Comparison of ENCODE assay signal across 8 cellular contexts in the genomic region with DNA sequence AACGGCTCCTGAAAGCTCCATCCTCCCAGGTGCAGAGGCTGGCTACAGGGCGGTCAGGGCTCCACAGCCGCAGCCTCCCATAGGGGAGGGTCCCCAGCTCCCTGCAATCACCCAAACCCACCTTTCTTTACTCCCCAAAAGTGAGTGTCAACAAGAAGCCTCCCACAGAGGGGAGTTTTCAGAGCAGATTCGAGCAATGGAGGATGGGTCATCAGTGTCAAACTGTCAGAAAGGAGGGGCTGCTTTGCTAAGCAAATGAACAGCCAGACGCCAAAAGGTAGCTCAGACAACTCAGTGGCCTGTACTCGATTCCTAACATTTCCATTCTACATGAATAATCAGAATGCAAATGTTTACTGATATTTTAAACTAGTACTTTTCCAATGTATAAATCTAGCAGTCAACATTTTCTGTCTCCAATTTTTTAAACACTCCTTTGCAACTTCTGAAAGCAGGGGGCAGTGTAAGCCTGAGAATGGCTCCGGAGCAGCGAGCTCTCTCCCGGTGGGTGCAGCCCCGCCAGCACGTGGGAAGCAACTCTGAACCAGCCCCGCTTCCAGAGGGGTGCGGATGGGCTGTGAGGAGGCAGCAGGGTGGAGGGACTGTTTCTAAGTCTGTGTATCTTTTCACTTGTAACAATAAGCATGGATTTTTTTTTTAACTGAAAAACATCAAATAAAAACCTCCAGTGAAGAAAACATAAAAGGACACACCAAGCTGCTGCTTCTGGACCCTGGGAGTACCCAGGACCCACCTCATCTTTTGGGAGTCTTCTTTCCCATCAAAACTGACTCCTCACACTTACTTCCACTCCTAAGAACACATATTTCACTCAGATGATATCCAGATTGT. TPM values are rescaled to one million over a fixed set of nuclear protein-coding genes. Genes with fewer than 3 reads are reported as not detected.
DNase-seq lines count a peak whose midpoint lies in the region; ATAC-seq and TF ChIP-seq lines count a peak whose summit lies in the region.

No MANE protein-coding gene starts in this region.

- ATAC-seq in activated naive CD4-positive, alpha-beta T cell treated with anti-CD3 and anti-CD28 coated beads, Interleukin-2, amount 50 U/mL, for 72 hours = peak; percentile 78 to 83
- ATAC-seq in GM18858 (IDR thresholded peaks at IDR 0.05; ENCODE audit: unreplicated experiment) = no peak
- no peak for ATAC-seq in GM18873 (IDR thresholded peaks at IDR 0.05; ENCODE audit: low FRiP score, unreplicated experiment)

- POLR2A ChIA-PET in CD8-positive, alpha-beta memory T cell (lab: Charles Lee) = interaction anchor here (1.0 to 1.1 kb wide), 2 partner anchors 56 to 134 kb away, joined by 3 read pairs; no protein-coding TSS in a partner anchor

- H3K27ac Mint-ChIP-seq in CD8-positive, alpha-beta memory T cell = peak overlapping the region in 4 of 8 donors; percentile 12 to 58 (median 30)
- H3K27ac Mint-ChIP-seq in activated naive CD4-positive, alpha-beta T cell treated with anti-CD3 and anti-CD28 coated beads, Interleukin-2, amount 50 U/mL, for 72 hours = peak overlapping the region; percentile 7 to 37
- peak overlapping the region; percentile 34 for H3K27ac Mint-ChIP-seq in progenitor cell of endocrine pancreas

- H3K36me3 ChIP-seq in CD8-positive, alpha-beta memory T cell (ENCODE audit: insufficient read depth, low read length) = peaks cover 12% of the 10 kb centered on the region

- no peak overlapping the region for H3K4me3 ChIP-seq in CD8-positive, alpha-beta memory T cell (ENCODE audit: low read length)

- peaks cover 4% of the 10 kb centered on the region for H3K4me1 ChIP-seq in CD8-positive, alpha-beta memory T cell (ENCODE audit: insufficient read depth, low read length)

- H3K9me3 Mint-ChIP-seq in CD8-positive, alpha-beta memory T cell = no peaks in the 10 kb centered on the region
- H3K9me3 Mint-ChIP-seq in activated naive CD4-positive, alpha-beta T cell treated with anti-CD3 and anti-CD28 coated beads, Interleukin-2, amount 50 U/mL, for 72 hours = no peaks in the 10 kb centered on the region
- H3K9me3 Mint-ChIP-seq in progenitor cell of endocrine pancreas (ENCODE audit: low read depth) = no peaks in the 10 kb centered on the region

- H3K4me3 Mint-ChIP-seq in CD8-positive, alpha-beta memory T cell = no peak overlapping the region
- no peak overlapping the region for H3K4me3 Mint-ChIP-seq in progenitor cell of endocrine pancreas (ENCODE audit: low read depth)

- H3K36me3 Mint-ChIP-seq in CD8-positive, alpha-beta memory T cell = peaks cover 0 to 74% (median 8%) of the 10 kb centered on the region in 3 donors
- peaks cover 0 to 8% of the 10 kb centered on the region in 2 donors for H3K36me3 Mint-ChIP-seq in activated naive CD4-positive, alpha-beta T cell treated with anti-CD3 and anti-CD28 coated beads, Interleukin-2, amount 50 U/mL, for 72 hours
- peaks cover 18% of the 10 kb centered on the region for H3K36me3 Mint-ChIP-seq in progenitor cell of endocrine pancreas (ENCODE audit: insufficient read depth)

- H3K27ac ChIP-seq in CD8-positive, alpha-beta memory T cell (ENCODE audit: low read depth, low read length) = no peak overlapping the region

- CTCF ChIA-PET in CD8-positive, alpha-beta memory T cell (lab: Charles Lee) = interaction anchor here (0.9 to 4.0 kb wide), 16 partner anchors 15 to 399 kb away, joined by 3 to 60 read pairs (median 5); a partner anchor contains a TSS

- peak; percentile 45 to 80 (median 56) for DNase-seq in CD8-positive, alpha-beta memory T cell
- DNase-seq in HPDE6-E6E7 (ENCODE audit: extremely low spot score) (peak; percentile 76), SK-N-DZ (ENCODE audit: low spot score) (peak; percentile 64), glomerular visceral epithelial cell (ENCODE audit: extremely low spot score) (peak; percentile 55), progenitor cell of endocrine pancreas (ENCODE audit: low spot score, unreplicated experiment) (peak; percentile 38)
- peak in 1 of 2 donors; percentile 65 for DNase-seq in activated naive CD4-positive, alpha-beta T cell treated with anti-CD3 and anti-CD28 coated beads, Interleukin-2, amount 50 U/mL, for 72 hours (ENCODE audit: low spot score in 2 of 2)

- no peaks in the 10 kb centered on the region for H3K27me3 ChIP-seq in CD8-positive, alpha-beta memory T cell (ENCODE audit: insufficient read depth, low read length, poor library complexity, severe bottlenecking)

- H3K9me3 ChIP-seq in CD8-positive, alpha-beta memory T cell (ENCODE audit: low read length) = no peaks in the 10 kb centered on the region

- H3K4me1 Mint-ChIP-seq in CD8-positive, alpha-beta memory T cell = peaks cover 16 to 24% (median 20%) of the 10 kb centered on the region in 3 donors
- H3K4me1 Mint-ChIP-seq in progenitor cell of endocrine pancreas (ENCODE audit: low read depth) = peaks cover 9% of the 10 kb centered on the region

- H3K27me3 Mint-ChIP-seq in CD8-positive, alpha-beta memory T cell = no peaks in the 10 kb centered on the region
- H3K27me3 Mint-ChIP-seq in progenitor cell of endocrine pancreas = no peaks in the 10 kb centered on the region

- TF ChIP-seq CTCF in progenitor cell of endocrine pancreas (IDR thresholded peaks at IDR 0.05; ENCODE audit: unreplicated experiment) = peak; percentile 75

RNA-seq across cellular contexts. Expression of a gene that starts 54.9 kb away (rescaled TPM):
- total RNA-seq in CD8-positive, alpha-beta memory T cell = 10 to 100 TPM; 20.5 to 21.0 TPM
- 1.4 TPM for polyA plus RNA-seq in CD8-positive, alpha-beta memory T cell
- polyA plus RNA-seq in SK-N-DZ (2014; cell fraction: cytosol; rRNA removed) = 10.3 and 18.0 TPM in 2 replicates
- polyA plus RNA-seq in SK-N-DZ (2014; cell fraction: nucleus; rRNA removed) = 15.1 and 21.0 TPM in 2 replicates
- total RNA-seq in activated naive CD4-positive, alpha-beta T cell treated with anti-CD3 and anti-CD28 coated beads, Interleukin-2, amount 50 U/mL, for 72 hours = 10 to 100 TPM; 16.3 to 22.0 TPM
- 34.7 and 35.9 TPM in 2 replicates for total RNA-seq in progenitor cell of endocrine pancreas

Comparison
In these comparisons a context has a peak if more than half of its experiments do, and no peak if none do; other contexts are left out.
1. ATAC-seq: peak in activated naive CD4-positive, alpha-beta T cell treated with anti-CD3 and anti-CD28 coated beads, Interleukin-2, amount 50 U/mL, for 72 hours (2 of 2); none in GM18858 (single experiment) and GM18873 (single experiment).